Comparison of ENCODE assay signal across 9 cellular contexts in the genomic region with DNA sequence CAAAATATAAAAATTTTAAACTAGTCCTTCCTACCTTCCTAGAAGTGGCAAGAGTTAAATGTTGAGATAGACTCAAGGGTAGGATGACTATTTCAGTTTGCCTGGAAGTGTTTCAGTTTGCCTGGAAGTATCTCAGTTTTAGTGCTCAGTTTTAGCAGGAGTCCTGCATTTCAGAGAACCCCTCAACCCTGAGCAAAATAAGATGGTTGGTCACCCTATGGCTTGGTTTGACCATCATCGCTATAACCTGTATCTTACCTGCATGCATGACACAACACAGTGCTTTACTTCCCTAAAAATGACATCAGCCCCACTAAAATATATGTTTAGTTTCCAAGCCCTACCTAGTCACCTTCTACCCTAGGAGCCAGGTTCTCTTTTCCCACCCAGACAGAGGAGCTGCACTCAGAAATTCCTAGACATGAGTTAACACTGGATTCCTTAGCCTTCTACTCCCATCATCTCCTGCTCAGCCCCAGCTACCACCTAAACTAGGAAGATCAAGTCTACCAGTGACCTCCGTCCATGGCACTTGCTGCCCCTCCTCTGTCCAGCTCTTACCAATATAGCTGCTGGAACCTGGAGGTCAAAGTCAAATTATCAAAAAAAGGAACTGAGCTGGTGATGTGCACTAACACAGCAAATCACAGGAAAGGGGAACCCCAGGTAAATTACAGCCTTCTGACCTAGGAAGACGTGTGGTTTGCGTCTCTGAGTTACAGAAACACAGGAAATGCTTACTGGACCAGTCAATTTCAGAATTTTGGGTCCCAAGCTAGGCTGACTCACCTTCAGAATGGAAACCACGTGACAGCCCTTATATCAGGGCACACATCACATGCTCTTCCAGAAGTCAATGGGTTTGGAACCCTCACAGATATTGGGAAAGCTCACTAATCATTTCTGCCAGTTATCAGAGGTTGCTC. TPM values are rescaled to one million over a fixed set of nuclear protein-coding genes. Genes with fewer than 3 reads are reported as not detected.
DNase-seq lines count a peak whose midpoint lies in the region; ATAC-seq and TF ChIP-seq lines count a peak whose summit lies in the region.
"Had no signal": no experiment of that assay in that cellular context is flagged by ENCODE, and none has a peak within 500 bp of the region (broad histone marks: within the 10 kb centered on the region; RNA-seq: fewer than 3 reads in every experiment).

No MANE protein-coding gene starts in this region.

- H3K4me1 Mint-ChIP-seq in activated CD8-positive, alpha-beta T cell treated with anti-CD3 and anti-CD28 coated beads, Interleukin-2, amount 10 ng/mL, durations not matched to agents 7 days and 5 days (ENCODE audit: low read depth): peaks cover 54% of the 10 kb centered on the region

- DNase-seq in activated CD8-positive, alpha-beta T cell treated with anti-CD3 and anti-CD28 coated beads, Interleukin-2, amount 10 ng/mL, durations not matched to agents 7 days and 5 days: peak; percentile 60
- DNase-seq in psoas muscle (no peak), NCI-H2029 (lab: John Stamatoyannopoulos, UW) (no peak), DMS 273 treated with DMSO at 0.1 percent for 48 hours (lab: John Stamatoyannopoulos, UW) (no peak), DMS53 treated with DMSO at 0.1 percent for 48 hours (lab: John Stamatoyannopoulos, UW; ENCODE audit: unreplicated experiment) (no peak)

- peak; percentile 91 for ATAC-seq in GM19035 (IDR thresholded peaks at IDR 0.05; ENCODE audit: unreplicated experiment)
- peak; percentile 88 for ATAC-seq in HG03066 (IDR thresholded peaks at IDR 0.05; ENCODE audit: low read depth, unreplicated experiment)
- ATAC-seq in activated CD8-positive, alpha-beta T cell treated with anti-CD3 and anti-CD28 coated beads, Interleukin-2, amount 10 ng/mL, durations not matched to agents 7 days and 5 days: peak; percentile 31
- ATAC-seq in psoas muscle: no peak

- H3K27me3 ChIP-seq in BLaER1 treated with 17β-estradiol and CSF1 and Interleukin-3, amounts not matched to agents 10 nM and 100 nM: peaks cover 12 to 36% (median 30%) of the 10 kb centered on the region in 11 experiments; a peak in 21 of 22 replicates
- H3K27me3 ChIP-seq in psoas muscle (ENCODE audit: insufficient read depth in 3 of 3, low read length in 2 of 3): no peaks in the 10 kb centered on the region

- POLR2A ChIA-PET in activated CD8-positive, alpha-beta T cell treated with anti-CD3 and anti-CD28 coated beads, Interleukin-2, amount 10 ng/mL, durations not matched to agents 7 days and 5 days (lab: Charles Lee): interaction anchor here (0.6 kb wide), 2 partner anchors 14 to 83 kb away, joined by 3 to 4 read pairs; no protein-coding TSS in a partner anchor

- H3K36me3 ChIP-seq in BLaER1 treated with 17β-estradiol and CSF1 and Interleukin-3, amounts not matched to agents 10 nM and 100 nM: no peaks in the 10 kb centered on the region
- H3K36me3 ChIP-seq in psoas muscle (ENCODE audit: insufficient read depth in 1 of 2, low read depth in 1 of 2): no peaks in the 10 kb centered on the region

- H3K9me3 ChIP-seq in BLaER1 treated with 17β-estradiol and CSF1 and Interleukin-3, amounts not matched to agents 10 nM and 100 nM (replicated peaks in 1 of 11): peaks cover 0 to 26% (median 16%) of the 10 kb centered on the region in 11 experiments; a peak in 19 of 22 replicates
- H3K9me3 ChIP-seq in psoas muscle: no peaks in the 10 kb centered on the region

- no peak overlapping the region for H3K4me3 Mint-ChIP-seq in activated CD8-positive, alpha-beta T cell treated with anti-CD3 and anti-CD28 coated beads, Interleukin-2, amount 10 ng/mL, durations not matched to agents 7 days and 5 days

- H3K9me3 Mint-ChIP-seq in activated CD8-positive, alpha-beta T cell treated with anti-CD3 and anti-CD28 coated beads, Interleukin-2, amount 10 ng/mL, durations not matched to agents 7 days and 5 days (ENCODE audit: insufficient read depth): no peaks in the 10 kb centered on the region

- H3K4me2 ChIP-seq in BLaER1 treated with 17β-estradiol and CSF1 and Interleukin-3, amounts not matched to agents 10 nM and 100 nM: peak overlapping the region in 9 of 11 experiments; percentile 13 to 87 (median 73); a peak in 17 of 22 replicates

- peaks cover 29% of the 10 kb centered on the region for H3K27me3 Mint-ChIP-seq in activated CD8-positive, alpha-beta T cell treated with anti-CD3 and anti-CD28 coated beads, Interleukin-2, amount 10 ng/mL, durations not matched to agents 7 days and 5 days (ENCODE audit: low read depth)

- H3K4me3 ChIP-seq in BLaER1 treated with 17β-estradiol and CSF1 and Interleukin-3, amounts not matched to agents 10 nM and 100 nM: no peak overlapping the region
- peak overlapping the region; percentile 72 for H3K4me3 ChIP-seq in psoas muscle
- H3K4me3 ChIP-seq: skin epidermis had no signal

- H3K36me3 Mint-ChIP-seq in activated CD8-positive, alpha-beta T cell treated with anti-CD3 and anti-CD28 coated beads, Interleukin-2, amount 10 ng/mL, durations not matched to agents 7 days and 5 days (ENCODE audit: low read depth): no peaks in the 10 kb centered on the region

- CTCF ChIA-PET in activated CD8-positive, alpha-beta T cell treated with anti-CD3 and anti-CD28 coated beads, Interleukin-2, amount 10 ng/mL, durations not matched to agents 7 days and 5 days (lab: Charles Lee): interaction anchor here (0.8 to 3.2 kb wide), 10 partner anchors 9 to 107 kb away, joined by 3 to 20 read pairs (median 4); no protein-coding TSS in a partner anchor

- peak overlapping the region in 2 of 11 experiments; percentile 29 to 40; a peak in 3 of 22 replicates for H3K9ac ChIP-seq in BLaER1 treated with 17β-estradiol and CSF1 and Interleukin-3, amounts not matched to agents 10 nM and 100 nM

- H3K4me1 ChIP-seq in BLaER1 treated with 17β-estradiol and CSF1 and Interleukin-3, amounts not matched to agents 10 nM and 100 nM: peaks cover 0 to 66% (median 34%) of the 10 kb centered on the region in 10 experiments; a peak in 16 of 20 replicates
- H3K4me1 ChIP-seq in psoas muscle: peaks cover 39% of the 10 kb centered on the region

- peak overlapping the region; percentile 4 for H3K27ac Mint-ChIP-seq in activated CD8-positive, alpha-beta T cell treated with anti-CD3 and anti-CD28 coated beads, Interleukin-2, amount 10 ng/mL, durations not matched to agents 7 days and 5 days

- WGBS in psoas muscle, 3 donors: 44 to 55% (median 55%) methylated on average over 5 of the region's 5 CpGs

- H4K20me1 ChIP-seq in BLaER1 treated with 17β-estradiol and CSF1 and Interleukin-3, amounts not matched to agents 10 nM and 100 nM: no peaks in the 10 kb centered on the region

- no peak for TF ChIP-seq CTCF in psoas muscle (IDR thresholded peaks at IDR 0.05)

- intact Hi-C loops in psoas muscle (cut with DNase I): no loop called here

- H3K27ac ChIP-seq in BLaER1 treated with 17β-estradiol and CSF1 and Interleukin-3, amounts not matched to agents 10 nM and 100 nM: peak overlapping the region in 4 of 11 experiments; percentile 16 to 76 (median 60); a peak in 7 of 22 replicates
- peak overlapping the region; percentile 89 for H3K27ac ChIP-seq in psoas muscle

RNA-seq across cellular contexts. Expression of gene G0S2, which starts 2.2 kb away (rescaled TPM):
- not detected for total RNA-seq in activated CD8-positive, alpha-beta T cell treated with anti-CD3 and anti-CD28 coated beads, Interleukin-2, amount 10 ng/mL, durations not matched to agents 7 days and 5 days
- 100 to 1,000 TPM in 2 of 4 donors, 10 to 100 TPM in 2; 50.0 to 468 (median 92.8) TPM for total RNA-seq in psoas muscle
- polyA plus RNA-seq in psoas muscle: 100 to 1,000 TPM in 1 of 3 donors, 10 to 100 TPM in 2; 49.9 to 561 (median 89.0) TPM

RNA-seq across cellular contexts. Expression of gene LAMB3, which starts 20.7 kb away (rescaled TPM):
- total RNA-seq in activated CD8-positive, alpha-beta T cell treated with anti-CD3 and anti-CD28 coated beads, Interleukin-2, amount 10 ng/mL, durations not matched to agents 7 days and 5 days: under 1 TPM; 0.78 to 0.84 TPM
- total RNA-seq in psoas muscle: 1 to 10 TPM in 3 of 4 donors, under 1 TPM in 1; 0.88 to 2.7 (median 1.8) TPM
- polyA plus RNA-seq in psoas muscle: 1 to 10 TPM in 2 of 3 donors, under 1 TPM in 1; 0.98 to 2.6 (median 2.0) TPM

RNA-seq across cellular contexts. Expression of gene HSD11B1, which starts 31.7 kb away (rescaled TPM):
- total RNA-seq in activated CD8-positive, alpha-beta T cell treated with anti-CD3 and anti-CD28 coated beads, Interleukin-2, amount 10 ng/mL, durations not matched to agents 7 days and 5 days: not detected
- total RNA-seq in psoas muscle: 1 to 10 TPM; 1.3 to 3.0 (median 2.1) TPM
- 1 to 10 TPM; 1.0 to 2.0 (median 1.2) TPM for polyA plus RNA-seq in psoas muscle

Comparison
In these comparisons a context has a peak if more than half of its experiments do, and no peak if none do; other contexts are left out.
1. ATAC-seq: peak in GM19035 (single experiment), HG03066 (single experiment) and activated CD8-positive, alpha-beta T cell treated with anti-CD3 and anti-CD28 coated beads, Interleukin-2, amount 10 ng/mL, durations not matched to agents 7 days and 5 days (single experiment); none in psoas muscle (0 of 4).
2. RNA of gene G0S2, which starts 2.2 kb away (total RNA-seq): 50.0 to 468 TPM in psoas muscle; not detected in activated CD8-positive, alpha-beta T cell treated with anti-CD3 and anti-CD28 coated beads, Interleukin-2, amount 10 ng/mL, durations not matched to agents 7 days and 5 days; every median in the first group is over 10 times any median in the second.